ENCODE assay signal across 8 cellular contexts in genomic region chr14:59632381-59632780, GRCh38. TPM values are rescaled to one million over a fixed set of nuclear protein-coding genes. Genes with fewer than 3 reads are reported as not detected.
DNase-seq lines count a peak whose midpoint lies in the region; ATAC-seq, FAIRE-seq and TF ChIP-seq lines count a peak whose summit lies in the region.

No MANE protein-coding gene starts in this region.

- no peak for FAIRE-seq in kidney (lab: Jason Lieb, UNC)

- no peaks in the 10 kb centered on the region for H3K36me3 Mint-ChIP-seq in activated naive CD4-positive, alpha-beta T cell treated with anti-CD3 and anti-CD28 coated beads, Interleukin-2, amount 10 ng/mL, durations not matched to agents 7 days and 5 days

- no peaks in the 10 kb centered on the region for H3K9me2 ChIP-seq in SU-DHL-6 (replicated peaks; ENCODE audit: insufficient read depth, low read length)

- H3K27ac Mint-ChIP-seq in activated naive CD4-positive, alpha-beta T cell treated with anti-CD3 and anti-CD28 coated beads, Interleukin-2, amount 10 ng/mL, durations not matched to agents 7 days and 5 days, result no peak overlapping the region

- H3K4me1 Mint-ChIP-seq in activated naive CD4-positive, alpha-beta T cell treated with anti-CD3 and anti-CD28 coated beads, Interleukin-2, amount 10 ng/mL, durations not matched to agents 7 days and 5 days, result peaks cover 3% of the 10 kb centered on the region

- intact Hi-C loops in kidney (cut with DNase I), result no loop called here
- intact Hi-C loops in heart left ventricle (cut with DNase I), result loop anchor here in 1 of 10 donors (10.0 kb wide), 1 partner anchor 262 kb away; no protein-coding TSS in a partner anchor

- H3K27me3 ChIP-seq in SU-DHL-6 (ENCODE audit: low read length), result no peaks in the 10 kb centered on the region; the same call in 1 of the 2 replicates
- H3K27me3 ChIP-seq in heart left ventricle, result peaks cover 0 to 51% (median 21%) of the 10 kb centered on the region in 9 donors

- H3K9ac ChIP-seq in SU-DHL-6 (ENCODE audit: low read length), result no peak overlapping the region
- no peak overlapping the region for H3K9ac ChIP-seq in kidney (ENCODE audit: low read length in 2 of 2)

- ATAC-seq in GM21381 (IDR thresholded peaks at IDR 0.05; ENCODE audit: unreplicated experiment), result no peak
- ATAC-seq in heart left ventricle, result no peak

- H3K27ac ChIP-seq in SU-DHL-6 (ENCODE audit: low read depth, low read length), result no peak overlapping the region
- no peak overlapping the region for H3K27ac ChIP-seq in kidney (ENCODE audit: low read depth in 2 of 2, low read length in 2 of 2)
- no peak overlapping the region for H3K27ac ChIP-seq in heart left ventricle

- no peaks in the 10 kb centered on the region for H3K9me3 ChIP-seq in SU-DHL-6 (ENCODE audit: insufficient read depth, low read length)
- no peaks in the 10 kb centered on the region for H3K9me3 ChIP-seq in kidney (ENCODE audit: control insufficient read depth in 1 of 2, low read length in 2 of 2)
- no peaks in the 10 kb centered on the region for H3K9me3 ChIP-seq in heart left ventricle

- H4K20me1 ChIP-seq in SU-DHL-6 (ENCODE audit: low read depth, low read length), result no peaks in the 10 kb centered on the region

- H3K4me2 ChIP-seq in SU-DHL-6 (ENCODE audit: low read depth, low read length, poor library complexity, severe bottlenecking), result no peak overlapping the region

- no peaks in the 10 kb centered on the region for H3K9me3 Mint-ChIP-seq in activated naive CD4-positive, alpha-beta T cell treated with anti-CD3 and anti-CD28 coated beads, Interleukin-2, amount 10 ng/mL, durations not matched to agents 7 days and 5 days

- no peaks in the 10 kb centered on the region for H3K79me2 ChIP-seq in SU-DHL-6 (ENCODE audit: insufficient read depth, low read length)

- TF ChIP-seq POLR2A in heart left ventricle (IDR thresholded peaks at IDR 0.05), result no peak

- no peak overlapping the region for H3K4me3 ChIP-seq in SU-DHL-6 (ENCODE audit: insufficient read depth, low read length, poor library complexity, severe bottlenecking)
- no peak overlapping the region for H3K4me3 ChIP-seq in kidney (ENCODE audit: low read length in 2 of 2)
- no peak overlapping the region for H3K4me3 ChIP-seq in heart left ventricle

- TF ChIP-seq CTCF in SU-DHL-6 (IDR thresholded peaks at IDR 0.05; ENCODE audit: insufficient read depth, low read length, poor library complexity, severe bottlenecking) (peak; percentile 28), kidney (IDR thresholded peaks at IDR 0.05; ENCODE audit: borderline replicate concordance, extremely low read depth, insufficient read depth) (peak; percentile 42), heart left ventricle (IDR thresholded peaks at IDR 0.05) (peak in 6 of 12 donors; percentile 7 to 38 (median 28))

- H3K27me3 Mint-ChIP-seq in activated naive CD4-positive, alpha-beta T cell treated with anti-CD3 and anti-CD28 coated beads, Interleukin-2, amount 10 ng/mL, durations not matched to agents 7 days and 5 days, result peaks cover 37% of the 10 kb centered on the region

- CTCF ChIA-PET in activated naive CD4-positive, alpha-beta T cell treated with anti-CD3 and anti-CD28 coated beads, Interleukin-2, amount 10 ng/mL, durations not matched to agents 7 days and 5 days (lab: Charles Lee), result interaction anchor here (0.7 to 1.8 kb wide), 7 partner anchors 12 to 555 kb away, joined by 3 to 8 read pairs (median 4); no protein-coding TSS in a partner anchor

- no peaks in the 10 kb centered on the region for H3F3A ChIP-seq in SU-DHL-6 (ENCODE audit: insufficient read depth)

- WGBS in heart left ventricle, 4 donors, result 35 to 77% (median 58%) methylated on average over 3 of the region's 3 CpGs

- H3K36me3 ChIP-seq in SU-DHL-6 (ENCODE audit: low read length) (no peaks in the 10 kb centered on the region), kidney (ENCODE audit: control insufficient read depth in 1 of 2, insufficient read depth in 2 of 2, low read length in 2 of 2) (no peaks in the 10 kb centered on the region), heart left ventricle (no peaks in the 10 kb centered on the region)

- DNase-seq in activated naive CD4-positive, alpha-beta T cell treated with anti-CD3 and anti-CD28 coated beads, Interleukin-2, amount 10 ng/mL, durations not matched to agents 7 days and 5 days, result peak; percentile 22
- no peak for DNase-seq in activated naive CD4-positive, alpha-beta T cell treated with Interleukin-2 at 50 U/mL for 16 hours
- peak; percentile 33 to 46 for DNase-seq in Kasumi-1 (lab: John Stamatoyannopoulos, UW)
- DNase-seq in kidney, result no peak
- DNase-seq in hippocampal formation (lab: John Stamatoyannopoulos, UW), result no peak
- no peak for DNase-seq in heart left ventricle

- no peak overlapping the region for H3K4me3 Mint-ChIP-seq in activated naive CD4-positive, alpha-beta T cell treated with anti-CD3 and anti-CD28 coated beads, Interleukin-2, amount 10 ng/mL, durations not matched to agents 7 days and 5 days

- H2AFZ ChIP-seq in SU-DHL-6 (ENCODE audit: low read depth, low read length, severe bottlenecking), result no peak overlapping the region

- H3K4me1 ChIP-seq in kidney (ENCODE audit: control insufficient read depth in 1 of 2, insufficient read depth in 1 of 2, low read depth in 1 of 2, low read length in 2 of 2), result no peaks in the 10 kb centered on the region
- H3K4me1 ChIP-seq in heart left ventricle, result peaks cover 0 to 8% (median 0%) of the 10 kb centered on the region in 12 donors

RNA-seq across cellular contexts. Expression of gene CCDC175, which starts 55.8 kb away (rescaled TPM):
- total RNA-seq in kidney (not detected), heart left ventricle (not detected)
- polyA plus RNA-seq in kidney (ENCODE audit: insufficient read depth, low read depth, low replicate concordance) (not detected), heart left ventricle (not detected)

Comparison
In these comparisons a context has a peak if more than half of its experiments do, and no peak if none do; other contexts are left out.
1. DNase-seq: peak in activated naive CD4-positive, alpha-beta T cell treated with anti-CD3 and anti-CD28 coated beads, Interleukin-2, amount 10 ng/mL, durations not matched to agents 7 days and 5 days (single experiment) and Kasumi-1 (2 of 2); none in activated naive CD4-positive, alpha-beta T cell treated with Interleukin-2 at 50 U/mL for 16 hours (single experiment), kidney (single experiment), hippocampal formation (0 of 2) and heart left ventricle (0 of 5).